In the genomic region with DNA sequence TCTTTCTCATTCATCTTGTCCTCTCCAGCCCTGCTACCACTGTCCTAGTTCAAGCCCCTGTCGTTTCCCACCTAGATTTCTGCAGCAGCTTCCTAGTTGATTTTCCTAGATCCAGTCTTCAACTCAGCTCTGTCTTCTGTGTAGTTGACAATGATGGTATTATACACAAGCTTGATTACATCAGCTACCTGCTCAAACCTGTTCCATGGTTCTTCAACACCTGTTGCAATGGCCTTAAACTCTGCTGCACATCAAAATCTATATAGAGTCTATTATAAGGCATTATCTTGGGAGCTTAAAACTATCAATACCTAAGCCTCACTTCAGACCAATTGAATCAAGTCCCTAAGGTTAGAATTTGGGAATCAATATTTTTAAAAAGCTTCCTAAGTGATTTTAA, we compare ENCODE assay signal across 19 cellular contexts.
DNase-seq lines count a peak whose midpoint lies in the region; ATAC-seq, FAIRE-seq and TF ChIP-seq lines count a peak whose summit lies in the region.
"Had no signal": no experiment of that assay in that cellular context is flagged by ENCODE, and none has a peak within 500 bp of the region (broad histone marks: within the 10 kb centered on the region; RNA-seq: fewer than 3 reads in every experiment).

No MANE protein-coding gene starts in this region.

- H3K4me1 Mint-ChIP-seq in GM23338 = no peaks in the 10 kb centered on the region
- no peaks in the 10 kb centered on the region for H3K4me1 Mint-ChIP-seq in activated T-helper 1 cell treated with anti-CD3 and anti-CD28 coated beads, Interleukin-12 subunit alpha, Interleukin-12 subunit beta, Interleukin-2, Interleukin-4 antibody, amounts not matched to agents 30 ng/mL and 10 ng/mL and 1 ng/mL, durations not matched to agents 14 hours and 24 hours and 36 hours (ENCODE audit: low read depth)

- no peaks in the 10 kb centered on the region for H4K20me1 ChIP-seq in GM23338 (replicated peaks; ENCODE audit: insufficient read depth)
- no peaks in the 10 kb centered on the region for H4K20me1 ChIP-seq in hepatocyte (ENCODE audit: insufficient read depth, poor library complexity, severe bottlenecking)

- intact Hi-C loops in left lung (cut with DNase I) = no loop called here
- intact Hi-C loops in posterior vena cava (cut with DNase I) = no loop called here
- intact Hi-C loops in activated T-helper 1 cell treated with anti-CD3 and anti-CD28 coated beads, Interleukin-12 subunit alpha, Interleukin-12 subunit beta, Interleukin-2, Interleukin-4 antibody, amounts not matched to agents 30 ng/mL and 10 ng/mL and 1 ng/mL, durations not matched to agents 14 hours and 24 hours and 36 hours (cut with micrococcal nuclease) = no loop called here

- no peak overlapping the region for H3K4me3 Mint-ChIP-seq in GM23338
- H3K4me3 Mint-ChIP-seq in activated T-helper 1 cell treated with anti-CD3 and anti-CD28 coated beads, Interleukin-12 subunit alpha, Interleukin-12 subunit beta, Interleukin-2, Interleukin-4 antibody, amounts not matched to agents 30 ng/mL and 10 ng/mL and 1 ng/mL, durations not matched to agents 14 hours and 24 hours and 36 hours = no peak overlapping the region
- H3K4me3 Mint-ChIP-seq: CD4-positive, alpha-beta T cell had no signal

- no peak overlapping the region for H3K4me2 ChIP-seq in GM23338
- no peak overlapping the region for H3K4me2 ChIP-seq in hepatocyte

- H3K9me3 Mint-ChIP-seq in GM23338 = no peaks in the 10 kb centered on the region
- no peaks in the 10 kb centered on the region for H3K9me3 Mint-ChIP-seq in activated T-helper 1 cell treated with anti-CD3 and anti-CD28 coated beads, Interleukin-12 subunit alpha, Interleukin-12 subunit beta, Interleukin-2, Interleukin-4 antibody, amounts not matched to agents 30 ng/mL and 10 ng/mL and 1 ng/mL, durations not matched to agents 14 hours and 24 hours and 36 hours
- H3K9me3 Mint-ChIP-seq: CD4-positive, alpha-beta T cell had no signal

- H3K27ac Mint-ChIP-seq in GM23338 = no peak overlapping the region
- no peak overlapping the region for H3K27ac Mint-ChIP-seq in activated T-helper 1 cell treated with anti-CD3 and anti-CD28 coated beads, Interleukin-12 subunit alpha, Interleukin-12 subunit beta, Interleukin-2, Interleukin-4 antibody, amounts not matched to agents 30 ng/mL and 10 ng/mL and 1 ng/mL, durations not matched to agents 14 hours and 24 hours and 36 hours
- H3K27ac Mint-ChIP-seq: CD4-positive, alpha-beta T cell had no signal

- no peak for DNase-seq in GM23338 (ENCODE audit: low spot score)
- DNase-seq in bronchial epithelial cell (ENCODE audit: low read depth) = peak; percentile 25
- no peak for DNase-seq in hepatocyte (ENCODE audit: low spot score)
- DNase-seq in left lung = no peak
- no peak for DNase-seq in posterior vena cava (ENCODE audit: low spot score)
- DNase-seq in activated T-helper 1 cell treated with anti-CD3 and anti-CD28 coated beads, Interleukin-12 subunit alpha, Interleukin-12 subunit beta, Interleukin-2, Interleukin-4 antibody, amounts not matched to agents 30 ng/mL and 10 ng/mL and 1 ng/mL, durations not matched to agents 14 hours and 24 hours and 36 hours (ENCODE audit: low spot score) = no peak
- no peak for DNase-seq in stimulated activated CD4-positive, alpha-beta T cell treated with anti-CD3 and anti-CD28 coated beads, Interleukin-2, amount 100 ng/mL, for 48 hours
- DNase-seq: ACHN; CD4-positive, alpha-beta T cell; DMS79 treated with DMSO at 0.1 percent for 48 hours; GF-D8; GOT3; H7 had no signal

- H3K9me3 ChIP-seq in hepatocyte (ENCODE audit: low read depth) = no peaks in the 10 kb centered on the region
- no peaks in the 10 kb centered on the region for H3K9me3 ChIP-seq in left lung
- H3K9me3 ChIP-seq: Caco-2 had no signal

- ATAC-seq in GM23338 (no peak), left lung (no peak)
- ATAC-seq: HCT116 had no signal

- no peaks in the 10 kb centered on the region for H3K36me3 Mint-ChIP-seq in GM23338 (ENCODE audit: low read depth)
- no peaks in the 10 kb centered on the region for H3K36me3 Mint-ChIP-seq in activated T-helper 1 cell treated with anti-CD3 and anti-CD28 coated beads, Interleukin-12 subunit alpha, Interleukin-12 subunit beta, Interleukin-2, Interleukin-4 antibody, amounts not matched to agents 30 ng/mL and 10 ng/mL and 1 ng/mL, durations not matched to agents 14 hours and 24 hours and 36 hours (ENCODE audit: low read depth)

- 0 out of 2 replicates have a peak overlapping the region, but pooled peaks have one; percentile 49 for H2AFZ ChIP-seq in GM23338
- no peak overlapping the region for H2AFZ ChIP-seq in hepatocyte

- peak overlapping the region; percentile 47 for H3K27ac ChIP-seq in 22Rv1
- no peak overlapping the region for H3K27ac ChIP-seq in GM23338 (ENCODE audit: low read depth)
- H3K27ac ChIP-seq in hepatocyte = peak overlapping the region; percentile 9
- no peak overlapping the region for H3K27ac ChIP-seq in left lung
- H3K27ac ChIP-seq: C4-2B had no signal

- no peaks in the 10 kb centered on the region for H3K79me2 ChIP-seq in GM23338 (replicated peaks; ENCODE audit: insufficient read depth)
- no peaks in the 10 kb centered on the region for H3K79me2 ChIP-seq in hepatocyte

- FAIRE-seq in bronchial epithelial cell (lab: Jason Lieb, UNC) = no peak
- FAIRE-seq: A204.1, D721Med had no signal

- WGBS in hepatocyte (ENCODE audit: low lambda C conversion rate, missing lambda C conversion rate) = 88% methylated on average over 1 of the region's 1 CpG

- no peak overlapping the region for H3K4me3 ChIP-seq in GM23338
- H3K4me3 ChIP-seq in bronchial epithelial cell (ENCODE audit: low read depth, low read length) = no peak overlapping the region
- no peak overlapping the region for H3K4me3 ChIP-seq in hepatocyte
- no peak overlapping the region for H3K4me3 ChIP-seq in left lung

- H3K4me1 ChIP-seq in GM23338 (ENCODE audit: insufficient read depth) = no peaks in the 10 kb centered on the region
- peaks cover 10% of the 10 kb centered on the region for H3K4me1 ChIP-seq in hepatocyte (ENCODE audit: insufficient read depth)
- H3K4me1 ChIP-seq in left lung = no peaks in the 10 kb centered on the region

- H3F3A ChIP-seq in GM23338 (replicated peaks; ENCODE audit: low read depth) = no peaks in the 10 kb centered on the region

- H3K27me3 ChIP-seq in GM23338 (ENCODE audit: insufficient read depth) = no peaks in the 10 kb centered on the region
- no peaks in the 10 kb centered on the region for H3K27me3 ChIP-seq in bronchial epithelial cell (ENCODE audit: control insufficient read depth, insufficient read depth, low read length)
- H3K27me3 ChIP-seq in hepatocyte = no peaks in the 10 kb centered on the region
- no peaks in the 10 kb centered on the region for H3K27me3 ChIP-seq in left lung

- no peaks in the 10 kb centered on the region for H3K36me3 ChIP-seq in GM23338 (ENCODE audit: insufficient read depth)
- no peaks in the 10 kb centered on the region for H3K36me3 ChIP-seq in bronchial epithelial cell (ENCODE audit: control insufficient read depth, insufficient read depth, low read length)
- no peaks in the 10 kb centered on the region for H3K36me3 ChIP-seq in hepatocyte (replicated peaks; ENCODE audit: insufficient read depth, low read depth)
- no peaks in the 10 kb centered on the region for H3K36me3 ChIP-seq in left lung

- TF ChIP-seq CTCF in 22Rv1 (IDR thresholded peaks at IDR 0.05) (no peak), GM23338 (conservative IDR thresholded peaks at IDR 0.05; ENCODE audit: low read depth in 2 of 2) (no peak), bronchial epithelial cell (IDR thresholded peaks at IDR 0.05; ENCODE audit: insufficient read depth, low read length, severe bottlenecking) (no peak), hepatocyte (IDR thresholded peaks at IDR 0.05; ENCODE audit: poor library complexity) (no peak), left lung (IDR thresholded peaks at IDR 0.05) (no peak)

- H3K9me2 ChIP-seq in GM23338 (ENCODE audit: insufficient read depth) = no peaks in the 10 kb centered on the region
- H3K9me2 ChIP-seq in hepatocyte (replicated peaks; ENCODE audit: insufficient read depth) = no peaks in the 10 kb centered on the region

- peaks cover 1% of the 10 kb centered on the region for H3K27me3 Mint-ChIP-seq in GM23338 (ENCODE audit: insufficient read depth, low read depth, poor library complexity)
- H3K27me3 Mint-ChIP-seq in activated T-helper 1 cell treated with anti-CD3 and anti-CD28 coated beads, Interleukin-12 subunit alpha, Interleukin-12 subunit beta, Interleukin-2, Interleukin-4 antibody, amounts not matched to agents 30 ng/mL and 10 ng/mL and 1 ng/mL, durations not matched to agents 14 hours and 24 hours and 36 hours (ENCODE audit: insufficient read depth) = peaks cover 12% of the 10 kb centered on the region

TF ChIP-seq in GM23338, 12 proteins besides CTCF, POLR2A, EP300 and RAD21:
- TF ChIP-seq EZH2phosphoT487 (IDR thresholded peaks at IDR 0.05; ENCODE audit: unreplicated experiment) (no peak), NANOG (IDR thresholded peaks at IDR 0.05; ENCODE audit: borderline replicate concordance) (no peak), REST (IDR thresholded peaks at IDR 0.05; ENCODE audit: unreplicated experiment) (no peak)

Comparison
In these comparisons a context has a peak if more than half of its experiments do, and no peak if none do; other contexts are left out.
1. H3K27ac ChIP-seq: peak in 22Rv1 (single experiment) and hepatocyte (single experiment); none in GM23338 (single experiment) and left lung (0 of 2).